8 cellular contexts compared by ENCODE assay signal in the genomic region with DNA sequence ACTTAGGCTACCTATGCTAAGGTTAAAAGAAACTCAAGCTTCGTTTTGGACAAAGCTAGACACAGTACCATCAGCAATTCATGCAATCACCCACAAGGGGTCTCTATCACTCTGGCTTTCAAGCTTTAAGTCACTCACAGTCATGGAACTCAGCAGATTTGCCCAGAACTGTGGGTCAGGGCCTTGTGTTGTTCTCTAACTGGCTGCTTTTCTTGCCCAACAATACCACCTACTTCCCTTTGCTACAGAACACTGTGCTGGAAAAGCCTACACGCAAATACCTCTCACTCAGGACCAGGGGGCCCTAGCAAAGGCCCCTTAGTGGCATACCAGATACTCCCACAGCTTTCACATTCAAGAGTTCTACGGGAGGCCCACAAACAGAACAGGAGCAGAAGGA. TPM values are rescaled to one million over a fixed set of nuclear protein-coding genes. Genes with fewer than 3 reads are reported as not detected.
A peak's percentile ranks its signal among the peaks of the same experiment; 100 is the strongest.
DNase-seq lines count a peak whose midpoint lies in the region; ATAC-seq and TF ChIP-seq lines count a peak whose summit lies in the region.

No MANE protein-coding gene starts in this region.

- peak overlapping the region; percentile 38 for H3K4me3 ChIP-seq in CD4-positive, CD25-positive, alpha-beta regulatory T cell (ENCODE audit: low read depth, low read length)
- no peak overlapping the region for H3K4me3 ChIP-seq in esophagus muscularis mucosa
- H3K4me3 ChIP-seq in muscle layer of duodenum (ENCODE audit: low read depth in 1 of 2, low read length in 2 of 2), result no peak overlapping the region

- no peaks in the 10 kb centered on the region for H3K9me3 ChIP-seq in CD4-positive, CD25-positive, alpha-beta regulatory T cell (ENCODE audit: control insufficient read depth in 2 of 2, low read length in 2 of 2)
- no peaks in the 10 kb centered on the region for H3K9me3 ChIP-seq in esophagus muscularis mucosa
- H3K9me3 ChIP-seq in muscle layer of duodenum (ENCODE audit: control insufficient read depth in 1 of 2, low read length in 2 of 2), result no peaks in the 10 kb centered on the region

- H3K27ac ChIP-seq in CD4-positive, CD25-positive, alpha-beta regulatory T cell (ENCODE audit: insufficient read depth, low read length, poor library complexity, severe bottlenecking), result peak overlapping the region; percentile 74
- peak overlapping the region; percentile 75 to 82 (median 78) for H3K27ac ChIP-seq in esophagus muscularis mucosa (replicated peaks in 1 of 4)
- peak overlapping the region; percentile 74 for H3K27ac ChIP-seq in muscle layer of duodenum (ENCODE audit: low read length)

- H3K27me3 ChIP-seq in CD4-positive, CD25-positive, alpha-beta regulatory T cell (ENCODE audit: control insufficient read depth, insufficient read depth, low read length), result no peaks in the 10 kb centered on the region
- no peaks in the 10 kb centered on the region for H3K27me3 ChIP-seq in esophagus muscularis mucosa
- H3K27me3 ChIP-seq in muscle layer of duodenum (ENCODE audit: low read depth, low read length), result no peaks in the 10 kb centered on the region

- no peaks in the 10 kb centered on the region for H3K9me3 Mint-ChIP-seq in CD4-positive, CD25-positive, alpha-beta regulatory T cell
- no peaks in the 10 kb centered on the region for H3K9me3 Mint-ChIP-seq in activated CD8-positive, alpha-beta memory T cell treated with anti-CD3 and anti-CD28 coated beads, Interleukin-2, amount 10 ng/mL, durations not matched to agents 7 days and 5 days (ENCODE audit: low read depth)
- no peaks in the 10 kb centered on the region for H3K9me3 Mint-ChIP-seq in type B pancreatic cell

- peak overlapping the region; percentile 77 to 92 (median 78) for H3K27ac Mint-ChIP-seq in CD4-positive, CD25-positive, alpha-beta regulatory T cell
- peak overlapping the region; percentile 74 for H3K27ac Mint-ChIP-seq in activated CD8-positive, alpha-beta memory T cell treated with anti-CD3 and anti-CD28 coated beads, Interleukin-2, amount 10 ng/mL, durations not matched to agents 7 days and 5 days
- peak overlapping the region; percentile 78 for H3K27ac Mint-ChIP-seq in type B pancreatic cell

- intact Hi-C loops in esophagus muscularis mucosa (cut with DNase I), result loop anchor here (1.0 to 2.0 kb wide), 2 partner anchors 43 to 113 kb away; no protein-coding TSS in a partner anchor

- peak overlapping the region; percentile 6 to 73 (median 20) for H3K4me3 Mint-ChIP-seq in CD4-positive, CD25-positive, alpha-beta regulatory T cell
- H3K4me3 Mint-ChIP-seq in activated CD8-positive, alpha-beta memory T cell treated with anti-CD3 and anti-CD28 coated beads, Interleukin-2, amount 10 ng/mL, durations not matched to agents 7 days and 5 days, result no peak overlapping the region
- no peak overlapping the region for H3K4me3 Mint-ChIP-seq in type B pancreatic cell

- peaks cover 23% of the 10 kb centered on the region for H3K36me3 Mint-ChIP-seq in CD4-positive, CD25-positive, alpha-beta regulatory T cell
- H3K36me3 Mint-ChIP-seq in activated CD8-positive, alpha-beta memory T cell treated with anti-CD3 and anti-CD28 coated beads, Interleukin-2, amount 10 ng/mL, durations not matched to agents 7 days and 5 days, result peaks cover 65% of the 10 kb centered on the region
- peaks cover 21% of the 10 kb centered on the region for H3K36me3 Mint-ChIP-seq in type B pancreatic cell

- TF ChIP-seq EP300 in esophagus muscularis mucosa (IDR thresholded peaks at IDR 0.05), result no peak

- CTCF ChIA-PET in activated CD8-positive, alpha-beta memory T cell treated with anti-CD3 and anti-CD28 coated beads, Interleukin-2, amount 10 ng/mL, durations not matched to agents 7 days and 5 days (lab: Charles Lee), result interaction anchor here (0.6 to 14.1 kb wide), 34 partner anchors 9 to 444 kb away, joined by 3 to 263 read pairs (median 6); partner anchors contain the start of genes MYO1A, NAB2, NACA and NEMP1

- 13% methylated on average over 3 of the region's 3 CpGs for WGBS in esophagus muscularis mucosa

- no peaks in the 10 kb centered on the region for H3K27me3 Mint-ChIP-seq in CD4-positive, CD25-positive, alpha-beta regulatory T cell
- H3K27me3 Mint-ChIP-seq in activated CD8-positive, alpha-beta memory T cell treated with anti-CD3 and anti-CD28 coated beads, Interleukin-2, amount 10 ng/mL, durations not matched to agents 7 days and 5 days, result no peaks in the 10 kb centered on the region
- no peaks in the 10 kb centered on the region for H3K27me3 Mint-ChIP-seq in type B pancreatic cell

- TF ChIP-seq CTCF in esophagus muscularis mucosa (IDR thresholded peaks at IDR 0.05) (peak; percentile 93 to 96 (median 93)), type B pancreatic cell (conservative IDR thresholded peaks at IDR 0.05) (peak; percentile 94)

- H3K36me3 ChIP-seq in CD4-positive, CD25-positive, alpha-beta regulatory T cell (ENCODE audit: control insufficient read depth, insufficient read depth, low read length), result peaks cover 29% of the 10 kb centered on the region
- peaks cover 0 to 53% (median 24%) of the 10 kb centered on the region in 4 donors for H3K36me3 ChIP-seq in esophagus muscularis mucosa
- peaks cover 0 to 18% of the 10 kb centered on the region in 2 donors for H3K36me3 ChIP-seq in muscle layer of duodenum (ENCODE audit: control insufficient read depth in 1 of 2, insufficient read depth in 2 of 2, low read length in 2 of 2)

- peak; percentile 96 to 99 for ATAC-seq in CD4-positive, CD25-positive, alpha-beta regulatory T cell (ENCODE audit: low read depth in 2 of 2)
- peak; percentile 84 for ATAC-seq in GM19035 (IDR thresholded peaks at IDR 0.05; ENCODE audit: unreplicated experiment)
- peak; percentile 81 for ATAC-seq in HG03442 (IDR thresholded peaks at IDR 0.05; ENCODE audit: unreplicated experiment)
- ATAC-seq in activated CD8-positive, alpha-beta memory T cell treated with anti-CD3 and anti-CD28 coated beads, Interleukin-2, amount 10 ng/mL, durations not matched to agents 7 days and 5 days, result peak; percentile 97

- peak; percentile 54 to 89 (median 78) for DNase-seq in CD4-positive, CD25-positive, alpha-beta regulatory T cell
- DNase-seq in NCI-H774 (lab: John Stamatoyannopoulos, UW) (peak; percentile 51), esophagus muscularis mucosa (ENCODE audit: extremely low spot score) (no peak), type B pancreatic cell (ENCODE audit: extremely low spot score, unreplicated experiment) (no peak)
- peak; percentile 73 for DNase-seq in activated CD8-positive, alpha-beta memory T cell treated with anti-CD3 and anti-CD28 coated beads, Interleukin-2, amount 10 ng/mL, durations not matched to agents 7 days and 5 days

- H3K4me1 Mint-ChIP-seq in CD4-positive, CD25-positive, alpha-beta regulatory T cell, result peaks cover 10 to 31% (median 21%) of the 10 kb centered on the region in 4 donors
- peaks cover 48% of the 10 kb centered on the region for H3K4me1 Mint-ChIP-seq in activated CD8-positive, alpha-beta memory T cell treated with anti-CD3 and anti-CD28 coated beads, Interleukin-2, amount 10 ng/mL, durations not matched to agents 7 days and 5 days
- H3K4me1 Mint-ChIP-seq in type B pancreatic cell (ENCODE audit: unreplicated experiment), result peaks cover 6% of the 10 kb centered on the region

- H3K4me1 ChIP-seq in CD4-positive, CD25-positive, alpha-beta regulatory T cell (ENCODE audit: control insufficient read depth, insufficient read depth, low read length, poor library complexity, severe bottlenecking), result peaks cover 11% of the 10 kb centered on the region
- peaks cover 0 to 31% (median 28%) of the 10 kb centered on the region in 4 donors for H3K4me1 ChIP-seq in esophagus muscularis mucosa
- peaks cover 7 to 12% of the 10 kb centered on the region in 2 donors for H3K4me1 ChIP-seq in muscle layer of duodenum (ENCODE audit: control insufficient read depth in 1 of 2, insufficient read depth in 2 of 2, low read length in 2 of 2)

- no peak for TF ChIP-seq POLR2A in esophagus muscularis mucosa (IDR thresholded peaks at IDR 0.05; ENCODE audit: low read depth)

RNA-seq across cellular contexts. Expression of gene NEMP1, which starts 9.1 kb away (rescaled TPM):
- total RNA-seq in CD4-positive, CD25-positive, alpha-beta regulatory T cell, result 14.7 TPM
- 1 to 10 TPM; 3.1 to 7.1 (median 4.7) TPM for polyA plus RNA-seq in CD4-positive, CD25-positive, alpha-beta regulatory T cell
- 10 to 100 TPM; 60.5 to 66.1 TPM for total RNA-seq in activated CD8-positive, alpha-beta memory T cell treated with anti-CD3 and anti-CD28 coated beads, Interleukin-2, amount 10 ng/mL, durations not matched to agents 7 days and 5 days
- 10 to 100 TPM in 2 of 4 donors, 1 to 10 TPM in 2; 8.3 to 11.8 (median 10.0) TPM for total RNA-seq in esophagus muscularis mucosa
- 17.4 and 32.0 TPM in 2 replicates for total RNA-seq in type B pancreatic cell (ENCODE audit: low replicate concordance)

RNA-seq across cellular contexts. Expression of gene NAB2, which starts 19.4 kb away (rescaled TPM):
- 7.5 TPM for total RNA-seq in CD4-positive, CD25-positive, alpha-beta regulatory T cell
- polyA plus RNA-seq in CD4-positive, CD25-positive, alpha-beta regulatory T cell, result 1 to 10 TPM in 2 of 4 donors, under 1 TPM in 2; 0.31 to 1.2 (median 0.90) TPM
- 10 to 100 TPM in 1 of 2 experiments, 1 to 10 TPM in 1; 10.0 to 31.1 TPM for total RNA-seq in activated CD8-positive, alpha-beta memory T cell treated with anti-CD3 and anti-CD28 coated beads, Interleukin-2, amount 10 ng/mL, durations not matched to agents 7 days and 5 days
- total RNA-seq in esophagus muscularis mucosa (10 to 100 TPM; 21.6 to 41.5 (median 35.1) TPM), type B pancreatic cell (ENCODE audit: low replicate concordance) (48.3 and 49.7 TPM in 2 replicates)

RNA-seq across cellular contexts. Expression of gene MYO1A, which starts 19.6 kb away (rescaled TPM):
- total RNA-seq in CD4-positive, CD25-positive, alpha-beta regulatory T cell, result 0.32 TPM
- polyA plus RNA-seq in CD4-positive, CD25-positive, alpha-beta regulatory T cell, result under 1 TPM in 1 of 4 donors, not detected in 3; 0.38 TPM
- 1 to 10 TPM in 1 of 2 experiments, under 1 TPM in 1; 0.82 to 1.5 TPM for total RNA-seq in activated CD8-positive, alpha-beta memory T cell treated with anti-CD3 and anti-CD28 coated beads, Interleukin-2, amount 10 ng/mL, durations not matched to agents 7 days and 5 days
- total RNA-seq in esophagus muscularis mucosa, result 1 to 10 TPM in 1 of 4 donors, under 1 TPM in 3; 0.06 to 1.1 (median 0.83) TPM
- 4.3 and 19.4 TPM in 2 replicates for total RNA-seq in type B pancreatic cell (ENCODE audit: low replicate concordance)

RNA-seq across cellular contexts. Expression of gene STAT6, which starts 41.6 kb away (rescaled TPM):
- total RNA-seq in CD4-positive, CD25-positive, alpha-beta regulatory T cell, result 215 TPM
- polyA plus RNA-seq in CD4-positive, CD25-positive, alpha-beta regulatory T cell, result 10 to 100 TPM; 69.2 to 81.6 (median 76.4) TPM
- total RNA-seq in activated CD8-positive, alpha-beta memory T cell treated with anti-CD3 and anti-CD28 coated beads, Interleukin-2, amount 10 ng/mL, durations not matched to agents 7 days and 5 days, result 100 to 1,000 TPM in 1 of 2 experiments, 10 to 100 TPM in 1; 99.1 to 104 TPM
- 100 to 1,000 TPM; 111 to 168 (median 157) TPM for total RNA-seq in esophagus muscularis mucosa
- 83.4 and 167 TPM in 2 replicates for total RNA-seq in type B pancreatic cell (ENCODE audit: low replicate concordance)

RNA-seq across cellular contexts. Expression of gene TAC3, which starts 53.2 kb away (rescaled TPM):
- total RNA-seq in CD4-positive, CD25-positive, alpha-beta regulatory T cell, result not detected
- polyA plus RNA-seq in CD4-positive, CD25-positive, alpha-beta regulatory T cell, result not detected
- not detected for total RNA-seq in activated CD8-positive, alpha-beta memory T cell treated with anti-CD3 and anti-CD28 coated beads, Interleukin-2, amount 10 ng/mL, durations not matched to agents 7 days and 5 days
- total RNA-seq in esophagus muscularis mucosa (not detected), type B pancreatic cell (ENCODE audit: low replicate concordance) (2.9 and 3.1 TPM in 2 replicates)

Comparison
In these comparisons a context has a peak if more than half of its experiments do, and no peak if none do; other contexts are left out.
1. DNase-seq: peak in CD4-positive, CD25-positive, alpha-beta regulatory T cell (3 of 3), NCI-H774 (single experiment) and activated CD8-positive, alpha-beta memory T cell treated with anti-CD3 and anti-CD28 coated beads, Interleukin-2, amount 10 ng/mL, durations not matched to agents 7 days and 5 days (single experiment); none in esophagus muscularis mucosa (single experiment) and type B pancreatic cell (single experiment).
2. H3K4me3 Mint-ChIP-seq: peak in CD4-positive, CD25-positive, alpha-beta regulatory T cell (4 of 4); none in activated CD8-positive, alpha-beta memory T cell treated with anti-CD3 and anti-CD28 coated beads, Interleukin-2, amount 10 ng/mL, durations not matched to agents 7 days and 5 days (single experiment) and type B pancreatic cell (single experiment).
3. Peak in every context shown above with its lines, with median percentiles within 50 percentile points of each other: ATAC-seq, H3K27ac ChIP-seq and H3K27ac Mint-ChIP-seq.